In genomic region chr6:160368670-160369069, GRCh38 we compare ENCODE assay signal across 26 cellular contexts. TPM values are rescaled to one million over a fixed set of nuclear protein-coding genes. Genes with fewer than 3 reads are reported as not detected.
A peak's percentile ranks its signal among the peaks of the same experiment; 100 is the strongest.
DNase-seq lines count a peak whose midpoint lies in the region; ATAC-seq, FAIRE-seq and TF ChIP-seq lines count a peak whose summit lies in the region.
"Had no signal": no experiment of that assay in that cellular context is flagged by ENCODE, and none has a peak within 500 bp of the region (broad histone marks: within the 10 kb centered on the region; RNA-seq: fewer than 3 reads in every experiment).

No MANE protein-coding gene starts in this region.

- in situ Hi-C loops in HepG2 (cut with HindIII; ENCODE audit: extremely low pct_ligation_motif_present, low pct_unique_long_range_greater_than_20kb) (no loop called here), gastrocnemius medialis (cut with MboI; ENCODE audit: low sequenced_read_pairs in 4 of 4) (no loop called here)

- no peak for TF ChIP-seq CTCF in HepG2 (CRISPR knock-in tag; IDR thresholded peaks at IDR 0.05)
- TF ChIP-seq CTCF in right lobe of liver (IDR thresholded peaks at IDR 0.05), result no peak
- no peak for TF ChIP-seq CTCF in gastrocnemius medialis (IDR thresholded peaks at IDR 0.05 in 4 of 5, conservative IDR thresholded peaks at IDR 0.05 in 1 of 5)
- no peak for TF ChIP-seq CTCF in CD14-positive monocyte (IDR thresholded peaks at IDR 0.05)

- H3K4me1 ChIP-seq in HepG2 (ENCODE audit: insufficient read depth, low read length) (peaks cover 22% of the 10 kb centered on the region), right lobe of liver (peaks cover 0 to 13% (median 0%) of the 10 kb centered on the region in 4 donors), gastrocnemius medialis (peaks cover 8 to 15% of the 10 kb centered on the region in 2 donors), right cardiac atrium (ENCODE audit: control insufficient read depth, insufficient read depth, low read length) (no peaks in the 10 kb centered on the region)
- H3K4me1 ChIP-seq: BE2C; BLaER1 treated with 17β-estradiol and CSF1 and Interleukin-3, amounts not matched to agents 10 nM and 100 nM had no signal

- H3K79me2 ChIP-seq in HepG2 (ENCODE audit: insufficient read depth, low read length), result peaks cover 45% of the 10 kb centered on the region

- WGBS in HepG2 (ENCODE audit: low lambda C conversion rate), result 92% methylated on average over 4 of the region's 4 CpGs
- WGBS in right lobe of liver (ENCODE audit: insufficient coverage, low coverage, low lambda C conversion rate, missing lambda C conversion rate), result 83% methylated on average over 4 of the region's 4 CpGs
- 66% methylated on average over 4 of the region's 4 CpGs for WGBS in right cardiac atrium

- FAIRE-seq in HepG2 (lab: Jason Lieb, UNC), result no peak
- FAIRE-seq: A549, GM12891, GM18507, H1 had no signal

- H3K36me3 ChIP-seq in HepG2 (replicated peaks in 1 of 2; ENCODE audit: control insufficient read depth in 1 of 2, insufficient read depth in 2 of 2, low read length in 2 of 2), result no peaks in the 10 kb centered on the region
- no peaks in the 10 kb centered on the region for H3K36me3 ChIP-seq in right lobe of liver
- no peaks in the 10 kb centered on the region for H3K36me3 ChIP-seq in gastrocnemius medialis
- H3K36me3 ChIP-seq: BE2C; BLaER1 treated with 17β-estradiol and CSF1 and Interleukin-3, amounts not matched to agents 10 nM and 100 nM had no signal

- H3K36me3 Mint-ChIP-seq in CD14-positive monocyte, result no peaks in the 10 kb centered on the region

- no peak overlapping the region for H3K27ac Mint-ChIP-seq in CD14-positive monocyte
- H3K27ac Mint-ChIP-seq: CD4-positive, alpha-beta memory T cell had no signal

- no peak for DNase-seq in HepG2 (ENCODE audit: low spot score)
- no peak for DNase-seq in right lobe of liver
- DNase-seq in left kidney (ENCODE audit: low read depth, low spot score), result peak; percentile 54
- peak in 1 of 2 donors; percentile 53 for DNase-seq in gastrocnemius medialis
- DNase-seq in CD14-positive monocyte (ENCODE audit: low spot score), result no peak
- DNase-seq in right cardiac atrium, result no peak
- DNase-seq in stimulated activated naive CD4-positive, alpha-beta T cell (lab: John Stamatoyannopoulos, UW), result no peak
- DNase-seq: 8988T; ACHN; AML-193; BE2C; Calu3; CD4-positive, alpha-beta memory T cell; COR-L47; DMS53; DMS79 treated with DMSO at 0.1 percent for 48 hours; GF-D8; GM23248; H7; HCEC 1CT had no signal

- H3K4me3 Mint-ChIP-seq in CD14-positive monocyte, result no peak overlapping the region
- H3K4me3 Mint-ChIP-seq: CD4-positive, alpha-beta memory T cell had no signal

- no TSS peak for BruUV-seq in HepG2 (replicated peaks; lab: Mats Ljungman, UMichigan)

- no peak overlapping the region for H3K27ac ChIP-seq in HepG2 (ENCODE audit: extremely low read length, insufficient read depth, low read length)
- H3K27ac ChIP-seq in right lobe of liver, result no peak overlapping the region
- peak overlapping the region; percentile 60 to 81 (median 74) for H3K27ac ChIP-seq in gastrocnemius medialis
- H3K27ac ChIP-seq in right cardiac atrium (ENCODE audit: low read length), result no peak overlapping the region
- H3K27ac ChIP-seq: A549; BLaER1 treated with 17β-estradiol and CSF1 and Interleukin-3, amounts not matched to agents 10 nM and 100 nM; GM23248 had no signal

- intact Hi-C loops in HepG2 (cut with micrococcal nuclease; ENCODE audit: unreplicated experiment) (no loop called here), right lobe of liver (cut with DNase I) (no loop called here), gastrocnemius medialis (cut with DNase I; ENCODE audit: low total_unique reads) (no loop called here), CD14-positive monocyte (cut with micrococcal nuclease) (no loop called here), right cardiac atrium (cut with DNase I) (no loop called here)

- H3K9me3 ChIP-seq in HepG2 (ENCODE audit: low read length) (no peaks in the 10 kb centered on the region), right lobe of liver (no peaks in the 10 kb centered on the region), gastrocnemius medialis (no peaks in the 10 kb centered on the region), right cardiac atrium (ENCODE audit: control insufficient read depth, low read length) (peaks cover 2% of the 10 kb centered on the region)
- H3K9me3 ChIP-seq: BE2C had no signal

- no peak overlapping the region for H3K4me2 ChIP-seq in HepG2 (ENCODE audit: low read depth, low read length)
- H3K4me2 ChIP-seq: A549; BLaER1 treated with 17β-estradiol and CSF1 and Interleukin-3, amounts not matched to agents 10 nM and 100 nM had no signal

- TF ChIP-seq EP300 in HepG2 (IDR thresholded peaks at IDR 0.05; ENCODE audit: low read depth in 2 of 2, low read length in 2 of 2) (no peak), HepG2 (CRISPR knock-in tag; IDR thresholded peaks at IDR 0.05; ENCODE audit: borderline replicate concordance) (no peak)

- no peaks in the 10 kb centered on the region for H3K27me3 Mint-ChIP-seq in CD14-positive monocyte (ENCODE audit: low read depth in 3 of 3)

- peak; percentile 18 for ATAC-seq in HepG2
- ATAC-seq in right lobe of liver, result no peak
- peak; percentile 96 to 99 for ATAC-seq in gastrocnemius medialis
- no peak for ATAC-seq in right cardiac atrium

- POLR2A ChIA-PET in HepG2 (lab: Yijun Ruan, JAX), result no interaction called here

- H3K27me3 ChIP-seq in HepG2 (ENCODE audit: control insufficient read depth in 1 of 2, insufficient read depth in 2 of 2, low read length in 2 of 2), result no peaks in the 10 kb centered on the region
- no peaks in the 10 kb centered on the region for H3K27me3 ChIP-seq in right lobe of liver
- no peaks in the 10 kb centered on the region for H3K27me3 ChIP-seq in gastrocnemius medialis
- no peaks in the 10 kb centered on the region for H3K27me3 ChIP-seq in right cardiac atrium (ENCODE audit: control insufficient read depth, insufficient read depth)
- H3K27me3 ChIP-seq: BE2C; BLaER1 treated with 17β-estradiol and CSF1 and Interleukin-3, amounts not matched to agents 10 nM and 100 nM had no signal

- no peaks in the 10 kb centered on the region for H4K20me1 ChIP-seq in HepG2 (ENCODE audit: insufficient read depth, low read length)
- H4K20me1 ChIP-seq: BLaER1 treated with 17β-estradiol and CSF1 and Interleukin-3, amounts not matched to agents 10 nM and 100 nM had no signal

- no peak overlapping the region for H3K9ac ChIP-seq in HepG2 (ENCODE audit: insufficient read depth, low read depth, low read length)
- H3K9ac ChIP-seq: BLaER1 treated with 17β-estradiol and CSF1 and Interleukin-3, amounts not matched to agents 10 nM and 100 nM; GM23248 had no signal

- H3K4me1 Mint-ChIP-seq in CD14-positive monocyte, result no peaks in the 10 kb centered on the region

- TF ChIP-seq RAD21 in HepG2 (CRISPR knock-in tag; IDR thresholded peaks at IDR 0.05), result no peak

- H3K4me3 ChIP-seq in HepG2 (replicated peaks in 1 of 3; ENCODE audit: insufficient read depth in 1 of 3, low read depth in 2 of 3, low read length in 3 of 3), result no peak overlapping the region
- H3K4me3 ChIP-seq in right lobe of liver, result no peak overlapping the region
- H3K4me3 ChIP-seq in gastrocnemius medialis, result no peak overlapping the region
- H3K4me3 ChIP-seq in right cardiac atrium (ENCODE audit: low read length), result no peak overlapping the region
- H3K4me3 ChIP-seq: A549; BLaER1 treated with 17β-estradiol and CSF1 and Interleukin-3, amounts not matched to agents 10 nM and 100 nM; GM23248 had no signal

- H3K9me3 Mint-ChIP-seq in CD14-positive monocyte, result peaks cover 4 to 23% (median 14%) of the 10 kb centered on the region in 7 donors

- CTCF ChIA-PET in HepG2 (lab: Yijun Ruan, JAX; ENCODE audit: low intra/inter-chr PET ratio, low total read pairs), result no interaction called here

- no peak for TF ChIP-seq POLR2A in HepG2 (IDR thresholded peaks at IDR 0.05; ENCODE audit: insufficient read depth in 1 of 2, low read depth in 2 of 2, low read length in 2 of 2)
- TF ChIP-seq POLR2A in right lobe of liver (IDR thresholded peaks at IDR 0.05), result no peak
- TF ChIP-seq POLR2A in gastrocnemius medialis (IDR thresholded peaks at IDR 0.05), result no peak

- no peak overlapping the region for H2AFZ ChIP-seq in HepG2 (ENCODE audit: low read length)
- H2AFZ ChIP-seq: GM23248 had no signal

TF ChIP-seq in HepG2, 621 proteins besides CTCF, POLR2A, EP300 and RAD21 (continues in another document):
- TF ChIP-seq ZNF24 (IDR thresholded peaks at IDR 0.05), result no peak

RNA-seq across cellular contexts. Expression of gene SLC22A3, which starts 20.5 kb away (rescaled TPM):
- 20.1 and 31.5 TPM in 2 replicates for total RNA-seq in HepG2 (2016; rRNA removed; fragmentation: Illumina TruSeq; extraction: Trizol)
- 45.1 and 49.0 TPM in 2 replicates for total RNA-seq in HepG2 (2016; cell fraction: cytosol; rRNA removed; fragmentation: Illumina TruSeq; extraction: Trizol; ENCODE audit: low read depth)
- 19.7 and 31.7 TPM in 2 replicates for total RNA-seq in HepG2 (2016; cell fraction: insoluble cytoplasmic fraction; rRNA removed; fragmentation: Illumina TruSeq; extraction: Trizol)
- 30.2 and 35.9 TPM in 2 replicates for total RNA-seq in HepG2 (2016; cell fraction: membrane; rRNA removed; fragmentation: Illumina TruSeq; extraction: Trizol)
- 43.4 and 49.5 TPM in 2 replicates for total RNA-seq in HepG2 (2016; cell fraction: nucleus; rRNA removed; fragmentation: Illumina TruSeq; extraction: Trizol)
- polyA plus RNA-seq in HepG2 (2011; rRNA removed), result 11.3 and 12.0 TPM in 2 replicates
- polyA plus RNA-seq in HepG2 (2011; cell fraction: cytosol; rRNA removed), result 7.1 and 9.5 TPM in 2 replicates
- 27.4 and 27.6 TPM in 2 replicates for polyA plus RNA-seq in HepG2 (2011; cell fraction: nucleus; rRNA removed)
- polyA plus RNA-seq in HepG2 (2012), result 15.3 and 16.9 TPM in 2 replicates
- 8.5 and 8.8 TPM in 2 replicates for polyA plus RNA-seq in HepG2 (2016; cell fraction: cytosol; fragmentation: Illumina TruSeq; extraction: Trizol; ENCODE audit: low read depth)
- polyA plus RNA-seq in HepG2 (2016; cell fraction: insoluble cytoplasmic fraction; fragmentation: Illumina TruSeq; extraction: Trizol; ENCODE audit: low read depth), result 22.6 and 23.7 TPM in 2 replicates
- polyA plus RNA-seq in HepG2 (2016; cell fraction: membrane; fragmentation: Illumina TruSeq; extraction: Trizol; ENCODE audit: low read depth), result 18.2 and 20.7 TPM in 2 replicates
- 80.9 and 84.1 TPM in 2 replicates for polyA plus RNA-seq in HepG2 (2016; cell fraction: nucleus; fragmentation: Illumina TruSeq; extraction: Trizol; ENCODE audit: insufficient read depth, low read depth)
- 9.1 and 24.8 TPM in 2 replicates for polyA minus RNA-seq in HepG2 (2011; rRNA and poly(A)+ RNA removed; ENCODE audit: low replicate concordance)
- polyA minus RNA-seq in HepG2 (2011; cell fraction: cytosol; rRNA and poly(A)+ RNA removed), result 10.9 and 11.6 TPM in 2 replicates
- polyA minus RNA-seq in HepG2 (2011; cell fraction: nucleus; rRNA and poly(A)+ RNA removed), result 19.3 and 20.1 TPM in 2 replicates
- total RNA-seq in right lobe of liver, result 10 to 100 TPM; 16.3 to 49.3 (median 32.0) TPM
- 10 to 100 TPM; 49.5 to 75.4 (median 58.2) TPM for total RNA-seq in gastrocnemius medialis
- polyA plus RNA-seq in CD14-positive monocyte, result not detected
- total RNA-seq in right cardiac atrium, result 1 to 10 TPM in 2 of 4 donors, under 1 TPM in 2; 0.57 to 1.1 (median 0.92) TPM
- polyA plus RNA-seq in right cardiac atrium, result 0.88 TPM
- total RNA-seq: CD4-positive, alpha-beta memory T cell; G401; GM23248 had no signal
- polyA plus RNA-seq: GM23248 had no signal

Comparison
In these comparisons a context has a peak if more than half of its experiments do, and no peak if none do; other contexts are left out.
1. ATAC-seq: peak in HepG2 (single experiment) and gastrocnemius medialis (2 of 2); none in right lobe of liver (0 of 4) and right cardiac atrium (0 of 2).
2. H3K27ac ChIP-seq: peak in gastrocnemius medialis (4 of 4); none in HepG2 (single experiment), right lobe of liver (0 of 3) and right cardiac atrium (single experiment).
3. RNA of gene SLC22A3, which starts 20.5 kb away (total RNA-seq): 49.5 to 75.4 TPM in gastrocnemius medialis, 16.3 to 49.3 TPM in right lobe of liver and 19.7 to 49.5 TPM in HepG2; 0.57 to 1.1 TPM in right cardiac atrium; every median in the first group is over 4 times any median in the second.